8 cellular contexts compared by ENCODE assay signal in the genomic region with DNA sequence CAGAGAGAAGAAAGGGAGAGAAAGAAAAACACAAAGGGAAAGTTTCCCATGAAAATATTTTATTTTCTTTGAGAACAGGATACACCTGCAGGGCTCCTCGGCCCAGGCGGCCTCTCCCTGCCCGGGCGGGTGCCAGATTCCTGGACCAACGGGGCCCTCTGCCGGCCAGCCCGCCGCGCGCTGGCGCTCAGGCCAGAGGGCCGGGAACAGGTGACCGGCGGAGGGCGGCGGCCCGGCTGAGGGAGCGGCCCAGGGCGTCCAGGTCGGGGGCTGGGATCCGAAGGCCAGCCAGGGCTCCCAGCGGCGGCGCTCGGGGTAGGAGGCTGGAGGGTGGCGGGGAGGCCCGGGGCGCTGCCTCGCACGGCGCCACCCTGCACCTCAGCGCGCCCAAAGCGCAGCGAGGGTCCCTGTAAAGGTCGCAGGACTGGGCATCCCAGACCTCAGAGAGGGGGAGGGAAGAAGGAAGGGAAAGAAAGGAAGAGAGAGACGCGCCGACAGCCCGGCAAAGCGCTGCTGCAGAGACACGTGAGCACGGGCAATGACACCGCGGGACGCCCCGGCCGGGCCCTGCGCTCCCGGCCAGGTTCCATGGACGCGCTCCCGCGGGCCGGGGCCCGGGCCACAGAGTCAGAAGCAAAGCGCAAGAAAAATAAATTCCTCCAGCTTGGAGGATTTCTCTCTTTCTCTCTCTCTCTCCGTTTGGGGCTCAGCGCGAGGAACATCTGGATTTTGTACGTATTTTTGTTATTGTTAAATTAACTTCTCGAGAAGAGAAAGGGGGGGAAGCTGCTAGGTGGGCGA. TPM values are rescaled to one million over a fixed set of nuclear protein-coding genes. Genes with fewer than 3 reads are reported as not detected.
DNase-seq lines count a peak whose midpoint lies in the region; ATAC-seq and TF ChIP-seq lines count a peak whose summit lies in the region.

No MANE protein-coding gene starts in this region.

- no peaks in the 10 kb centered on the region for H3K9me3 ChIP-seq in esophagus squamous epithelium
- H3K9me3 ChIP-seq in muscle layer of duodenum (ENCODE audit: control insufficient read depth in 1 of 2, low read length in 2 of 2), result no peaks in the 10 kb centered on the region

- no peaks in the 10 kb centered on the region for H3K36me3 ChIP-seq in esophagus squamous epithelium
- no peaks in the 10 kb centered on the region for H3K36me3 ChIP-seq in muscle layer of duodenum (ENCODE audit: control insufficient read depth in 1 of 2, insufficient read depth in 2 of 2, low read length in 2 of 2)

- peaks cover 0 to 40% (median 0%) of the 10 kb centered on the region in 4 donors for H3K27me3 ChIP-seq in esophagus squamous epithelium
- peaks cover 8% of the 10 kb centered on the region for H3K27me3 ChIP-seq in muscle layer of duodenum (ENCODE audit: low read depth, low read length)

- TF ChIP-seq CTCF in GM12865 (IDR thresholded peaks at IDR 0.05; ENCODE audit: insufficient read depth, low read depth, low read length, missing control alignments) (peak; percentile 54), esophagus squamous epithelium (IDR thresholded peaks at IDR 0.05) (peak; percentile 48 to 90 (median 81))

- no peaks in the 10 kb centered on the region for H3K36me3 Mint-ChIP-seq in activated T-cell treated with anti-CD3 and anti-CD28 coated beads, Interleukin-2, amount 50 U/mL, for 4 hours (ENCODE audit: insufficient read depth)

- WGBS in esophagus squamous epithelium, 2 donors, result 1 to 2% methylated on average over 23 to 34 of the region's 63 CpGs

- ATAC-seq in HG02870 (IDR thresholded peaks at IDR 0.05; ENCODE audit: unreplicated experiment), result peak; percentile 56
- peak; percentile 55 to 64 for ATAC-seq in activated T-cell treated with anti-CD3 and anti-CD28 coated beads, Interleukin-2, amount 50 U/mL, for 4 hours

- peak; percentile 52 for DNase-seq in GM12865 (ENCODE audit: low read depth)
- peak; percentile 87 for DNase-seq in NCI-H69 (lab: John Stamatoyannopoulos, UW)
- peak; percentile 42 for DNase-seq in activated T-cell treated with anti-CD3 and anti-CD28 coated beads, Interleukin-2, amount 50 U/mL, for 4 hours
- DNase-seq in esophagus squamous epithelium (lab: John Stamatoyannopoulos, UW), result no peak
- DNase-seq in stromal cell of bone marrow (ENCODE audit: low read depth), result peak; percentile 35
- no peak for DNase-seq in cortex of kidney (lab: John Stamatoyannopoulos, UW)

- no peaks in the 10 kb centered on the region for H3K9me3 Mint-ChIP-seq in activated T-cell treated with anti-CD3 and anti-CD28 coated beads, Interleukin-2, amount 50 U/mL, for 4 hours

- peak overlapping the region; percentile 85 to 93 (median 87) for H3K27ac ChIP-seq in esophagus squamous epithelium
- H3K27ac ChIP-seq in muscle layer of duodenum (ENCODE audit: low read length), result peak overlapping the region; percentile 83

- H3K4me1 Mint-ChIP-seq in activated T-cell treated with anti-CD3 and anti-CD28 coated beads, Interleukin-2, amount 50 U/mL, for 4 hours (ENCODE audit: low read depth), result peaks cover 11% of the 10 kb centered on the region

- intact Hi-C loops in esophagus squamous epithelium (cut with DNase I), result loop anchor here (5.0 kb wide), 1 partner anchor 185 kb away; no protein-coding TSS in a partner anchor

- peaks cover 16% of the 10 kb centered on the region for H3K27me3 Mint-ChIP-seq in activated T-cell treated with anti-CD3 and anti-CD28 coated beads, Interleukin-2, amount 50 U/mL, for 4 hours (ENCODE audit: low read depth)

- no peak for TF ChIP-seq POLR2A in esophagus squamous epithelium (IDR thresholded peaks at IDR 0.05)

- peak overlapping the region; percentile 72 for H3K4me3 Mint-ChIP-seq in activated T-cell treated with anti-CD3 and anti-CD28 coated beads, Interleukin-2, amount 50 U/mL, for 4 hours

- H3K4me1 ChIP-seq in esophagus squamous epithelium (peaks cover 32 to 76% (median 33%) of the 10 kb centered on the region in 3 donors), muscle layer of duodenum (ENCODE audit: control insufficient read depth in 1 of 2, insufficient read depth in 2 of 2, low read length in 2 of 2) (peaks cover 0 to 53% of the 10 kb centered on the region in 2 donors)

- H3K4me3 ChIP-seq in GM12865 (ENCODE audit: low read depth, low read length) (no peak overlapping the region), esophagus squamous epithelium (peak overlapping the region; percentile 43 to 79 (median 61)), muscle layer of duodenum (ENCODE audit: low read depth in 1 of 2, low read length in 2 of 2) (peak overlapping the region; percentile 57 to 76)

RNA-seq across cellular contexts. Expression of a gene that starts 0.9 kb away (rescaled TPM):
- total RNA-seq in activated T-cell treated with anti-CD3 and anti-CD28 coated beads, Interleukin-2, amount 50 U/mL, for 4 hours, result under 1 TPM; 0.05 to 0.08 (median 0.05) TPM
- 1 to 10 TPM; 1.7 to 5.9 (median 2.8) TPM for total RNA-seq in esophagus squamous epithelium

RNA-seq across cellular contexts. Expression of a gene that starts 60.0 kb away (rescaled TPM):
- total RNA-seq in activated T-cell treated with anti-CD3 and anti-CD28 coated beads, Interleukin-2, amount 50 U/mL, for 4 hours, result not detected
- total RNA-seq in esophagus squamous epithelium, result 1 to 10 TPM in 2 of 4 donors, under 1 TPM in 2; 0.76 to 2.7 (median 1.3) TPM

Comparison
In these comparisons a context has a peak if more than half of its experiments do, and no peak if none do; other contexts are left out.
1. DNase-seq: peak in GM12865 (single experiment), NCI-H69 (single experiment), activated T-cell treated with anti-CD3 and anti-CD28 coated beads, Interleukin-2, amount 50 U/mL, for 4 hours (single experiment) and stromal cell of bone marrow (single experiment); none in esophagus squamous epithelium (single experiment) and cortex of kidney (single experiment).